In genomic region chr2:85800576-85800975, GRCh38 we compare ENCODE assay signal across 18 cellular contexts. TPM values are rescaled to one million over a fixed set of nuclear protein-coding genes. Genes with fewer than 3 reads are reported as not detected.
"Had no signal": no experiment of that assay in that cellular context is flagged by ENCODE, and none has a peak within 500 bp of the region (broad histone marks: within the 10 kb centered on the region; RNA-seq: fewer than 3 reads in every experiment).

No MANE protein-coding gene starts in this region.

- H3K9me3 ChIP-seq: mucosa of descending colon, prostate gland, upper lobe of right lung had no signal

- H3K4me1 ChIP-seq: prostate gland had no signal

- H3K27me3 ChIP-seq: cardiac muscle cell, esophagus muscularis mucosa, upper lobe of right lung had no signal

- ATAC-seq: activated T-helper 17 cell treated with anti-CD3 and anti-CD28 coated beads, Interleukin-2, amount 50 U/mL, for 72 hours; mucosa of descending colon; naive thymus-derived CD8-positive, alpha-beta T cell; sciatic nerve; upper lobe of right lung had no signal

- H3K36me3 ChIP-seq: cardiac muscle cell, esophagus muscularis mucosa, prostate gland, upper lobe of right lung, WERI-Rb-1 had no signal

- H3K27ac ChIP-seq: cardiac muscle cell, esophagus muscularis mucosa, prostate gland, upper lobe of right lung, WERI-Rb-1 had no signal

- DNase-seq: activated CD4-positive, alpha-beta T cell treated with anti-CD3 and anti-CD28 coated beads for 48 hours; activated naive CD4-positive, alpha-beta T cell treated with anti-CD3 and anti-CD28 coated beads for 36 hours; activated T-cell treated with anti-CD3 and anti-CD28 coated beads for 4 hours; glutamatergic neuron; immature natural killer cell; mammary epithelial cell; mucosa of descending colon; naive thymus-derived CD8-positive, alpha-beta T cell; nucleus accumbens; stimulated activated CD4-positive, alpha-beta T cell treated with anti-CD3 and anti-CD28 coated beads, Interleukin-12 subunit alpha, Interleukin-12 subunit beta, amount 100 ng/mL, for 4 hours; stimulated activated naive CD4-positive, alpha-beta T cell treated with Interleukin-2 at 50 U/mL for 16 hours; upper lobe of right lung had no signal

- H3K4me3 ChIP-seq: cardiac muscle cell, esophagus muscularis mucosa, mucosa of descending colon, prostate gland, upper lobe of right lung had no signal

RNA-seq across cellular contexts. Expression of gene ATOH8, which starts 46.8 kb away (rescaled TPM):
- total RNA-seq: activated naive CD4-positive, alpha-beta T cell treated with anti-CD3 and anti-CD28 coated beads for 36 hours; activated T-helper 17 cell treated with anti-CD3 and anti-CD28 coated beads, Interleukin-2, amount 50 U/mL, for 72 hours; mammary epithelial cell; naive thymus-derived CD8-positive, alpha-beta T cell had no signal
- polyA plus RNA-seq: immature natural killer cell; mammary epithelial cell; naive thymus-derived CD8-positive, alpha-beta T cell had no signal
